ENCODE assay signal across 8 cellular contexts in genomic region chr16:29819506-29819905, GRCh38. TPM values are rescaled to one million over a fixed set of nuclear protein-coding genes. Genes with fewer than 3 reads are reported as not detected.
A peak's percentile ranks its signal among the peaks of the same experiment; 100 is the strongest.
DNase-seq lines count a peak whose midpoint lies in the region; ATAC-seq and TF ChIP-seq lines count a peak whose summit lies in the region.

No MANE protein-coding gene starts in this region.

- H3K27me3 ChIP-seq in HAP-1 (ENCODE audit: low read depth): no peaks in the 10 kb centered on the region

- POLR2A ChIA-PET in WTC11 (lab: Charles Lee): interaction anchor here (1.0 kb wide), 1 partner anchor 9 kb away, joined by 4 read pairs; no protein-coding TSS in a partner anchor

- CTCF ChIA-PET in WTC11 (lab: Charles Lee): interaction anchor here (0.6 to 6.0 kb wide), 10 partner anchors 10 to 682 kb away, joined by 3 to 50 read pairs (median 4); partner anchors contain the start of gene TLCD3B

- H3K4me3 Mint-ChIP-seq in T-helper 1 cell treated with Interleukin-12 subunit alpha and Interleukin-12 subunit beta and Interleukin-4 antibody, amounts not matched to agents 30 μg/mL and 1 μg/mL, for 36 hours: peak overlapping the region; percentile 98
- peak overlapping the region; percentile 47 for H3K4me3 Mint-ChIP-seq in WTC11
- H3K4me3 Mint-ChIP-seq in stimulated activated naive B cell treated with anti-CD40 and anti-IgM and Interleukin-4, amounts not matched to agents 10 μg/mL and 1 μg/mL and 100 μg/mL, for 72 hours: peak overlapping the region; percentile 96 to 98

- H3K9me3 ChIP-seq in HAP-1: no peaks in the 10 kb centered on the region

- no peak for DNase-seq in T-helper 1 cell
- no peak for DNase-seq in WTC11 (ENCODE audit: low spot score)
- DNase-seq in fibroblast of the aortic adventitia (ENCODE audit: low read depth): no peak
- DNase-seq in stimulated activated naive B cell treated with anti-CD40 and anti-IgM and Interleukin-4, amounts not matched to agents 10 μg/mL and 1 μg/mL and 100 μg/mL, for 72 hours: no peak
- DNase-seq in kidney tubule cell (ENCODE audit: low spot score): no peak
- DNase-seq in HAP-1 (ENCODE audit: low spot score in 2 of 2): no peak
- no peak for DNase-seq in G401 (ENCODE audit: low spot score)

- H3K9me3 Mint-ChIP-seq in T-helper 1 cell treated with Interleukin-12 subunit alpha and Interleukin-12 subunit beta and Interleukin-4 antibody, amounts not matched to agents 30 μg/mL and 1 μg/mL, for 36 hours: no peaks in the 10 kb centered on the region
- no peaks in the 10 kb centered on the region for H3K9me3 Mint-ChIP-seq in WTC11
- H3K9me3 Mint-ChIP-seq in stimulated activated naive B cell treated with anti-CD40 and anti-IgM and Interleukin-4, amounts not matched to agents 10 μg/mL and 1 μg/mL and 100 μg/mL, for 72 hours: no peaks in the 10 kb centered on the region

- H3K27ac Mint-ChIP-seq in T-helper 1 cell treated with Interleukin-12 subunit alpha and Interleukin-12 subunit beta and Interleukin-4 antibody, amounts not matched to agents 30 μg/mL and 1 μg/mL, for 36 hours: peak overlapping the region; percentile 92
- H3K27ac Mint-ChIP-seq in WTC11: peak overlapping the region; percentile 38
- H3K27ac Mint-ChIP-seq in stimulated activated naive B cell treated with anti-CD40 and anti-IgM and Interleukin-4, amounts not matched to agents 10 μg/mL and 1 μg/mL and 100 μg/mL, for 72 hours: peak overlapping the region; percentile 4

- no peak for ATAC-seq in WTC11
- ATAC-seq in stimulated activated naive B cell treated with anti-CD40 and anti-IgM and Interleukin-4, amounts not matched to agents 10 μg/mL and 1 μg/mL and 100 μg/mL, for 72 hours (replicated peaks): no peak

- peaks cover 33% of the 10 kb centered on the region for H3K36me3 Mint-ChIP-seq in T-helper 1 cell treated with Interleukin-12 subunit alpha and Interleukin-12 subunit beta and Interleukin-4 antibody, amounts not matched to agents 30 μg/mL and 1 μg/mL, for 36 hours (ENCODE audit: low read depth)
- peaks cover 30% of the 10 kb centered on the region for H3K36me3 Mint-ChIP-seq in WTC11
- peaks cover 36 to 42% of the 10 kb centered on the region in 2 donors for H3K36me3 Mint-ChIP-seq in stimulated activated naive B cell treated with anti-CD40 and anti-IgM and Interleukin-4, amounts not matched to agents 10 μg/mL and 1 μg/mL and 100 μg/mL, for 72 hours

- H3K4me3 ChIP-seq in fibroblast of the aortic adventitia (ENCODE audit: low read depth, low read length) (peak overlapping the region; percentile 81), HAP-1 (no peak overlapping the region)

- in situ Hi-C loops in HAP-1 (cut with MboI; ENCODE audit: low sequenced_read_pairs) (no loop called here), G401 (cut with HindIII; ENCODE audit: low sequenced_read_pairs) (no loop called here)

- H3K36me3 ChIP-seq in HAP-1 (replicated peaks): peaks cover 36% of the 10 kb centered on the region

- no peaks in the 10 kb centered on the region for H3K27me3 Mint-ChIP-seq in T-helper 1 cell treated with Interleukin-12 subunit alpha and Interleukin-12 subunit beta and Interleukin-4 antibody, amounts not matched to agents 30 μg/mL and 1 μg/mL, for 36 hours (ENCODE audit: low read depth)
- H3K27me3 Mint-ChIP-seq in WTC11 (ENCODE audit: low read depth): no peaks in the 10 kb centered on the region; the same call in 1 of the 2 replicates
- no peaks in the 10 kb centered on the region for H3K27me3 Mint-ChIP-seq in stimulated activated naive B cell treated with anti-CD40 and anti-IgM and Interleukin-4, amounts not matched to agents 10 μg/mL and 1 μg/mL and 100 μg/mL, for 72 hours

- peaks cover 21% of the 10 kb centered on the region for H3K4me1 ChIP-seq in HAP-1

- TF ChIP-seq CTCF in WTC11 (IDR thresholded peaks at IDR 0.05): no peak
- peak; percentile 21 for TF ChIP-seq CTCF in fibroblast of the aortic adventitia (IDR thresholded peaks at IDR 0.05; ENCODE audit: insufficient read depth, low read length)

- H3K4me1 Mint-ChIP-seq in T-helper 1 cell treated with Interleukin-12 subunit alpha and Interleukin-12 subunit beta and Interleukin-4 antibody, amounts not matched to agents 30 μg/mL and 1 μg/mL, for 36 hours (ENCODE audit: low read depth): peaks cover 52% of the 10 kb centered on the region
- peaks cover 45% of the 10 kb centered on the region for H3K4me1 Mint-ChIP-seq in WTC11
- peaks cover 39 to 74% of the 10 kb centered on the region in 2 donors for H3K4me1 Mint-ChIP-seq in stimulated activated naive B cell treated with anti-CD40 and anti-IgM and Interleukin-4, amounts not matched to agents 10 μg/mL and 1 μg/mL and 100 μg/mL, for 72 hours

TF ChIP-seq in WTC11, 78 proteins besides CTCF, POLR2A, EP300 and RAD21 (continues in another document):
- no peak for TF ChIP-seq E2F5 (CRISPR knock-in tag; IDR thresholded peaks at IDR 0.05)
- no peak for TF ChIP-seq CBFB (CRISPR knock-in tag; IDR thresholded peaks at IDR 0.05; ENCODE audit: low read depth)
- TF ChIP-seq, protein P1, sequence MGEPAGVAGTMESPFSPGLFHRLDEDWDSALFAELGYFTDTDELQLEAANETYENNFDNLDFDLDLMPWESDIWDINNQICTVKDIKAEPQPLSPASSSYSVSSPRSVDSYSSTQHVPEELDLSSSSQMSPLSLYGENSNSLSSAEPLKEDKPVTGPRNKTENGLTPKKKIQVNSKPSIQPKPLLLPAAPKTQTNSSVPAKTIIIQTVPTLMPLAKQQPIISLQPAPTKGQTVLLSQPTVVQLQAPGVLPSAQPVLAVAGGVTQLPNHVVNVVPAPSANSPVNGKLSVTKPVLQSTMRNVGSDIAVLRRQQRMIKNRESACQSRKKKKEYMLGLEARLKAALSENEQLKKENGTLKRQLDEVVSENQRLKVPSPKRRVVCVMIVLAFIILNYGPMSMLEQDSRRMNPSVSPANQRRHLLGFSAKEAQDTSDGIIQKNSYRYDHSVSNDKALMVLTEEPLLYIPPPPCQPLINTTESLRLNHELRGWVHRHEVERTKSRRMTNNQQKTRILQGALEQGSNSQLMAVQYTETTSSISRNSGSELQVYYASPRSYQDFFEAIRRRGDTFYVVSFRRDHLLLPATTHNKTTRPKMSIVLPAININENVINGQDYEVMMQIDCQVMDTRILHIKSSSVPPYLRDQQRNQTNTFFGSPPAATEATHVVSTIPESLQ (CRISPR knock-in tag; IDR thresholded peaks at IDR 0.05): no peak
- TF ChIP-seq NFATC4 (CRISPR knock-in tag; IDR thresholded peaks at IDR 0.05): no peak
- TF ChIP-seq TEAD4 (CRISPR knock-in tag; IDR thresholded peaks at IDR 0.05): no peak
- TF ChIP-seq, protein P2, sequence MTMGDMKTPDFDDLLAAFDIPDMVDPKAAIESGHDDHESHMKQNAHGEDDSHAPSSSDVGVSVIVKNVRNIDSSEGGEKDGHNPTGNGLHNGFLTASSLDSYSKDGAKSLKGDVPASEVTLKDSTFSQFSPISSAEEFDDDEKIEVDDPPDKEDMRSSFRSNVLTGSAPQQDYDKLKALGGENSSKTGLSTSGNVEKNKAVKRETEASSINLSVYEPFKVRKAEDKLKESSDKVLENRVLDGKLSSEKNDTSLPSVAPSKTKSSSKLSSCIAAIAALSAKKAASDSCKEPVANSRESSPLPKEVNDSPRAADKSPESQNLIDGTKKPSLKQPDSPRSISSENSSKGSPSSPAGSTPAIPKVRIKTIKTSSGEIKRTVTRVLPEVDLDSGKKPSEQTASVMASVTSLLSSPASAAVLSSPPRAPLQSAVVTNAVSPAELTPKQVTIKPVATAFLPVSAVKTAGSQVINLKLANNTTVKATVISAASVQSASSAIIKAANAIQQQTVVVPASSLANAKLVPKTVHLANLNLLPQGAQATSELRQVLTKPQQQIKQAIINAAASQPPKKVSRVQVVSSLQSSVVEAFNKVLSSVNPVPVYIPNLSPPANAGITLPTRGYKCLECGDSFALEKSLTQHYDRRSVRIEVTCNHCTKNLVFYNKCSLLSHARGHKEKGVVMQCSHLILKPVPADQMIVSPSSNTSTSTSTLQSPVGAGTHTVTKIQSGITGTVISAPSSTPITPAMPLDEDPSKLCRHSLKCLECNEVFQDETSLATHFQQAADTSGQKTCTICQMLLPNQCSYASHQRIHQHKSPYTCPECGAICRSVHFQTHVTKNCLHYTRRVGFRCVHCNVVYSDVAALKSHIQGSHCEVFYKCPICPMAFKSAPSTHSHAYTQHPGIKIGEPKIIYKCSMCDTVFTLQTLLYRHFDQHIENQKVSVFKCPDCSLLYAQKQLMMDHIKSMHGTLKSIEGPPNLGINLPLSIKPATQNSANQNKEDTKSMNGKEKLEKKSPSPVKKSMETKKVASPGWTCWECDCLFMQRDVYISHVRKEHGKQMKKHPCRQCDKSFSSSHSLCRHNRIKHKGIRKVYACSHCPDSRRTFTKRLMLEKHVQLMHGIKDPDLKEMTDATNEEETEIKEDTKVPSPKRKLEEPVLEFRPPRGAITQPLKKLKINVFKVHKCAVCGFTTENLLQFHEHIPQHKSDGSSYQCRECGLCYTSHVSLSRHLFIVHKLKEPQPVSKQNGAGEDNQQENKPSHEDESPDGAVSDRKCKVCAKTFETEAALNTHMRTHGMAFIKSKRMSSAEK (CRISPR knock-in tag; IDR thresholded peaks at IDR 0.05; ENCODE audit: borderline replicate concordance): no peak

RNA-seq across cellular contexts. Expression of gene MVP, which starts 0.8 kb away (rescaled TPM):
- total RNA-seq in WTC11 (2021) (8.9 to 10.8 TPM (median 10.0 TPM) in 3 replicates), fibroblast of the aortic adventitia (ENCODE audit: low replicate concordance) (202 and 275 TPM in 2 replicates)
- 17.2 and 32.7 TPM in 2 replicates for total RNA-seq in G401 (2014; rRNA removed; shearing (Covaris generic))

RNA-seq across cellular contexts. Expression of gene PAGR1, which starts 3.6 kb away (rescaled TPM):
- total RNA-seq in WTC11 (2021) (60.1 to 69.0 TPM (median 66.8 TPM) in 3 replicates), fibroblast of the aortic adventitia (ENCODE audit: low replicate concordance) (23.4 and 61.2 TPM in 2 replicates)
- total RNA-seq in G401 (2014; rRNA removed; shearing (Covaris generic)): 69.9 and 78.4 TPM in 2 replicates

RNA-seq across cellular contexts. Expression of gene PRRT2, which starts 7.5 kb away (rescaled TPM):
- total RNA-seq in WTC11 (2021): 20.5 to 25.3 TPM (median 23.6 TPM) in 3 replicates
- 7.7 and 32.0 TPM in 2 replicates for total RNA-seq in fibroblast of the aortic adventitia (ENCODE audit: low replicate concordance)
- 4.7 and 6.2 TPM in 2 replicates for total RNA-seq in G401 (2014; rRNA removed; shearing (Covaris generic))

RNA-seq across cellular contexts. Expression of gene MAZ, which starts 13.2 kb away (rescaled TPM):
- total RNA-seq in WTC11 (2021): 392 to 405 TPM (median 395 TPM) in 3 replicates
- 74.0 and 159 TPM in 2 replicates for total RNA-seq in fibroblast of the aortic adventitia (ENCODE audit: low replicate concordance)
- total RNA-seq in G401 (2014; rRNA removed; shearing (Covaris generic)): 469 and 478 TPM in 2 replicates

RNA-seq across cellular contexts. Expression of gene KIF22, which starts 29.0 kb away (rescaled TPM):
- total RNA-seq in WTC11 (2021): 165 to 182 TPM (median 175 TPM) in 3 replicates
- 7.2 and 52.4 TPM in 2 replicates for total RNA-seq in fibroblast of the aortic adventitia (ENCODE audit: low replicate concordance)
- 169 and 171 TPM in 2 replicates for total RNA-seq in G401 (2014; rRNA removed; shearing (Covaris generic))

Comparison
In these comparisons a context has a peak if more than half of its experiments do, and no peak if none do; other contexts are left out.
1. H3K27ac Mint-ChIP-seq: peak in every context shown above with its lines; median percentile 92 in T-helper 1 cell treated with Interleukin-12 subunit alpha and Interleukin-12 subunit beta and Interleukin-4 antibody, amounts not matched to agents 30 μg/mL and 1 μg/mL, for 36 hours; 38 in WTC11; 4 in stimulated activated naive B cell treated with anti-CD40 and anti-IgM and Interleukin-4, amounts not matched to agents 10 μg/mL and 1 μg/mL and 100 μg/mL, for 72 hours.
2. H3K4me3 Mint-ChIP-seq: peak in every context shown above with its lines; median percentile 98 in T-helper 1 cell treated with Interleukin-12 subunit alpha and Interleukin-12 subunit beta and Interleukin-4 antibody, amounts not matched to agents 30 μg/mL and 1 μg/mL, for 36 hours; 97 in stimulated activated naive B cell treated with anti-CD40 and anti-IgM and Interleukin-4, amounts not matched to agents 10 μg/mL and 1 μg/mL and 100 μg/mL, for 72 hours; 47 in WTC11.